ENCODE assay signal across 1 cellular context in the genomic region with DNA sequence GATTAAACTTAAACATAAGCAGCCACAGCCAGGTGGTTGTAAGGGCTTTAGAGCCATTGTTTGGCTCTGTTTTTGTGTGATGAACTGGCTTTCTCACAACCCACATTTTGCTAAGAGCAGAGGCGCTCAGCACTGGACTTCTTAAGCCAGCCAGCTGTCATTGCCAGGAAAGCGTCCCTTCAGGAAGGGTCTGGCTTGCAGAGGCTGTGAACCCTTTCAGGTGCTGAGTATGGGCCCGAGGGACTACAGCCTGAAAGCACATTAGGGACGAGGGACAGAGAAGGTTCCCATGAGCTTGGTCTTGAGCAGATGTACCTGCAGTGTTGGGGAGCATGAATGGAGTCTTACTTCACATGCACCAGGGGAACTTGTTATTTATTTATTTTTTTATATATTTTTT.
TF ChIP-seq lines count a peak whose summit lies in the region.

No MANE protein-coding gene starts in this region.

TF ChIP-seq in H1, 55 proteins besides CTCF, POLR2A, EP300 and RAD21 (continued from another document):
- TF ChIP-seq SIX5 (IDR thresholded peaks at IDR 0.05; ENCODE audit: low read depth, low read length): no peak
- TF ChIP-seq POU5F1 (IDR thresholded peaks at IDR 0.05; ENCODE audit: low read depth, low read length): no peak
- TF ChIP-seq TBP (IDR thresholded peaks at IDR 0.05; ENCODE audit: low read depth, low read length): no peak
- TF ChIP-seq CTBP2 (IDR thresholded peaks at IDR 0.05; ENCODE audit: borderline replicate concordance, insufficient read depth, insufficient read length, low read length): no peak
- no peak for TF ChIP-seq RXRA (IDR thresholded peaks at IDR 0.05; ENCODE audit: insufficient read depth, low read depth, low read length)
- no peak for TF ChIP-seq USF2 (IDR thresholded peaks at IDR 0.05; ENCODE audit: low read length)
- TF ChIP-seq KDM4A (IDR thresholded peaks at IDR 0.05; ENCODE audit: low read depth, low read length, severe bottlenecking): no peak
- no peak for TF ChIP-seq RFX5 (IDR thresholded peaks at IDR 0.05; ENCODE audit: borderline replicate concordance, low read depth, low read length)
- TF ChIP-seq JUND (IDR thresholded peaks at IDR 0.05; ENCODE audit: low read length): no peak
- no peak for TF ChIP-seq TCF12 (IDR thresholded peaks at IDR 0.05; ENCODE audit: low read depth, low read length)
- TF ChIP-seq PHF8 (conservative IDR thresholded peaks at IDR 0.05; ENCODE audit: low read depth, low read length): no peak
- no peak for TF ChIP-seq TEAD4 (IDR thresholded peaks at IDR 0.05; ENCODE audit: low read depth, low read length)
- TF ChIP-seq ASH2L (IDR thresholded peaks at IDR 0.05; ENCODE audit: low read length): no peak
